24 cellular contexts compared by ENCODE assay signal in genomic region chr2:95203911-95204310, GRCh38. TPM values are rescaled to one million over a fixed set of nuclear protein-coding genes. Genes with fewer than 3 reads are reported as not detected.
DNase-seq lines count a peak whose midpoint lies in the region; ATAC-seq and TF ChIP-seq lines count a peak whose summit lies in the region.
"Had no signal": no experiment of that assay in that cellular context is flagged by ENCODE, and none has a peak within 500 bp of the region (broad histone marks: within the 10 kb centered on the region; RNA-seq: fewer than 3 reads in every experiment).

No MANE protein-coding gene starts in this region.

- peaks cover 4% of the 10 kb centered on the region for H3K36me3 Mint-ChIP-seq in activated naive CD4-positive, alpha-beta T cell treated with anti-CD3 and anti-CD28 coated beads for 36 hours (ENCODE audit: low read depth)
- H3K36me3 Mint-ChIP-seq in stimulated activated effector memory CD8-positive, alpha-beta T cell treated with anti-CD3 and anti-CD28 coated beads, Interleukin-12 subunit alpha, Interleukin-12 subunit beta, amount 100 ng/mL, for 72 hours = peaks cover 2% of the 10 kb centered on the region

- CTCF ChIA-PET in activated naive CD4-positive, alpha-beta T cell treated with anti-CD3 and anti-CD28 coated beads for 36 hours (lab: Charles Lee) = interaction anchor here (1.0 kb wide), 1 partner anchor 180 kb away, joined by 3 read pairs; no protein-coding TSS in a partner anchor

- H4K20me1 ChIP-seq in Loucy (ENCODE audit: insufficient read depth, low read length, poor library complexity, severe bottlenecking) = no peaks in the 10 kb centered on the region
- H4K20me1 ChIP-seq: BLaER1 had no signal

- no peaks in the 10 kb centered on the region for H3K36me3 ChIP-seq in Loucy (ENCODE audit: insufficient read depth, low read length)
- H3K36me3 ChIP-seq: BE2C had no signal

- no peak for ATAC-seq in stimulated activated effector memory CD8-positive, alpha-beta T cell treated with anti-CD3 and anti-CD28 coated beads, Interleukin-12 subunit alpha, Interleukin-12 subunit beta, amount 100 ng/mL, for 72 hours
- ATAC-seq in HG02623 (IDR thresholded peaks at IDR 0.05; ENCODE audit: unreplicated experiment) = no peak
- no peak for ATAC-seq in GM21619 (IDR thresholded peaks at IDR 0.05; ENCODE audit: unreplicated experiment)
- ATAC-seq: GM12878 had no signal

- H3K27me3 Mint-ChIP-seq in activated naive CD4-positive, alpha-beta T cell treated with anti-CD3 and anti-CD28 coated beads for 36 hours (ENCODE audit: low read depth) = no peaks in the 10 kb centered on the region
- H3K27me3 Mint-ChIP-seq: CD4-positive, alpha-beta memory T cell had no signal

- H3K4me1 ChIP-seq in Loucy (ENCODE audit: insufficient read depth, low read length, poor library complexity, severe bottlenecking) = peaks cover 30% of the 10 kb centered on the region
- H3K4me1 ChIP-seq: BE2C had no signal

- H3K9me3 ChIP-seq in Loucy (ENCODE audit: insufficient read depth, low read depth, low read length) = no peaks in the 10 kb centered on the region
- H3K9me3 ChIP-seq: BE2C had no signal

- no peaks in the 10 kb centered on the region for H3F3A ChIP-seq in Loucy (ENCODE audit: low read depth)

- peaks cover 8% of the 10 kb centered on the region; the same call in 1 of the 2 replicates for H3K79me2 ChIP-seq in Loucy (ENCODE audit: insufficient read depth, low read length)

- peak overlapping the region; percentile 48 for H3K4me3 ChIP-seq in Loucy (ENCODE audit: low read length, poor library complexity, severe bottlenecking)
- H3K4me3 ChIP-seq: BLaER1, GM12878 had no signal

- no peak overlapping the region for H3K4me3 Mint-ChIP-seq in activated naive CD4-positive, alpha-beta T cell treated with anti-CD3 and anti-CD28 coated beads for 36 hours
- no peak overlapping the region for H3K4me3 Mint-ChIP-seq in stimulated activated effector memory CD8-positive, alpha-beta T cell treated with anti-CD3 and anti-CD28 coated beads, Interleukin-12 subunit alpha, Interleukin-12 subunit beta, amount 100 ng/mL, for 72 hours
- H3K4me3 Mint-ChIP-seq: CD14-positive monocyte had no signal

- H3K4me2 ChIP-seq in Loucy (ENCODE audit: low read depth, low read length, poor library complexity, severe bottlenecking) = peak overlapping the region; percentile 56
- H3K4me2 ChIP-seq: BLaER1 had no signal

- H3K9me3 Mint-ChIP-seq in activated naive CD4-positive, alpha-beta T cell treated with anti-CD3 and anti-CD28 coated beads for 36 hours = peaks cover under 1% of the 10 kb centered on the region
- no peaks in the 10 kb centered on the region for H3K9me3 Mint-ChIP-seq in stimulated activated effector memory CD8-positive, alpha-beta T cell treated with anti-CD3 and anti-CD28 coated beads, Interleukin-12 subunit alpha, Interleukin-12 subunit beta, amount 100 ng/mL, for 72 hours

- DNase-seq in activated naive CD4-positive, alpha-beta T cell treated with anti-CD3 and anti-CD28 coated beads for 36 hours = peak; percentile 4
- no peak for DNase-seq in activated naive CD4-positive, alpha-beta T cell (lab: John Stamatoyannopoulos, UW)
- no peak for DNase-seq in stimulated activated effector memory CD8-positive, alpha-beta T cell treated with anti-CD3 and anti-CD28 coated beads, Interleukin-12 subunit alpha, Interleukin-12 subunit beta, amount 100 ng/mL, for 72 hours (ENCODE audit: low spot score in 2 of 2)
- DNase-seq: 8988T; ACHN; BE2C; C1 segment of cervical spinal cord; CD4-positive, alpha-beta memory T cell; CD4-positive, CD25-positive, alpha-beta regulatory T cell; CD8-positive, alpha-beta memory T cell; COR-L47; DMS 273 treated with DMSO at 0.1 percent for 48 hours; DMS153; DMS53; DMS79; DND-41; EL; GDM1 had no signal

- no peak for TF ChIP-seq CTCF in Loucy (conservative IDR thresholded peaks at IDR 0.05; ENCODE audit: low read length)

- H3K4me1 Mint-ChIP-seq in activated naive CD4-positive, alpha-beta T cell treated with anti-CD3 and anti-CD28 coated beads for 36 hours (ENCODE audit: low read depth) = peaks cover 12% of the 10 kb centered on the region
- peaks cover 13% of the 10 kb centered on the region for H3K4me1 Mint-ChIP-seq in stimulated activated effector memory CD8-positive, alpha-beta T cell treated with anti-CD3 and anti-CD28 coated beads, Interleukin-12 subunit alpha, Interleukin-12 subunit beta, amount 100 ng/mL, for 72 hours

- no peaks in the 10 kb centered on the region for H3K27me3 ChIP-seq in Loucy (ENCODE audit: insufficient read depth, low read length, poor library complexity, severe bottlenecking)
- H3K27me3 ChIP-seq: BE2C, BLaER1 had no signal

- H3K27ac Mint-ChIP-seq in activated naive CD4-positive, alpha-beta T cell treated with anti-CD3 and anti-CD28 coated beads for 36 hours = no peak overlapping the region
- H3K27ac Mint-ChIP-seq in stimulated activated effector memory CD8-positive, alpha-beta T cell treated with anti-CD3 and anti-CD28 coated beads, Interleukin-12 subunit alpha, Interleukin-12 subunit beta, amount 100 ng/mL, for 72 hours = peak overlapping the region; percentile 36
- H3K27ac Mint-ChIP-seq: CD14-positive monocyte; CD4-positive, CD25-positive, alpha-beta regulatory T cell had no signal

- peak overlapping the region; percentile 20 for H3K9ac ChIP-seq in Loucy (ENCODE audit: low read depth, low read length, poor library complexity, severe bottlenecking)
- H3K9ac ChIP-seq: BLaER1 had no signal

- peak overlapping the region; percentile 65; the same call in 1 of the 2 replicates for H2AFZ ChIP-seq in Loucy (ENCODE audit: low read length)

- no peaks in the 10 kb centered on the region for H3K9me2 ChIP-seq in Loucy (replicated peaks; ENCODE audit: low read depth, low read length)

- intact Hi-C loops in activated naive CD4-positive, alpha-beta T cell treated with anti-CD3 and anti-CD28 coated beads for 36 hours (cut with micrococcal nuclease) = no loop called here

RNA-seq across cellular contexts. Expression of gene ZNF892, which starts 3.4 kb away (rescaled TPM):
- total RNA-seq in activated naive CD4-positive, alpha-beta T cell treated with anti-CD3 and anti-CD28 coated beads for 36 hours = 1 to 10 TPM; 2.7 to 3.1 TPM

RNA-seq across cellular contexts. Expression of gene ZNF2, which starts 38.3 kb away (rescaled TPM):
- total RNA-seq in activated naive CD4-positive, alpha-beta T cell treated with anti-CD3 and anti-CD28 coated beads for 36 hours = 1 to 10 TPM; 2.6 to 3.1 TPM

RNA-seq across cellular contexts. Expression of gene ZNF514, which starts 44.3 kb away (rescaled TPM):
- total RNA-seq in activated naive CD4-positive, alpha-beta T cell treated with anti-CD3 and anti-CD28 coated beads for 36 hours = 1 to 10 TPM; 9.1 to 9.7 TPM
